In the genomic region with DNA sequence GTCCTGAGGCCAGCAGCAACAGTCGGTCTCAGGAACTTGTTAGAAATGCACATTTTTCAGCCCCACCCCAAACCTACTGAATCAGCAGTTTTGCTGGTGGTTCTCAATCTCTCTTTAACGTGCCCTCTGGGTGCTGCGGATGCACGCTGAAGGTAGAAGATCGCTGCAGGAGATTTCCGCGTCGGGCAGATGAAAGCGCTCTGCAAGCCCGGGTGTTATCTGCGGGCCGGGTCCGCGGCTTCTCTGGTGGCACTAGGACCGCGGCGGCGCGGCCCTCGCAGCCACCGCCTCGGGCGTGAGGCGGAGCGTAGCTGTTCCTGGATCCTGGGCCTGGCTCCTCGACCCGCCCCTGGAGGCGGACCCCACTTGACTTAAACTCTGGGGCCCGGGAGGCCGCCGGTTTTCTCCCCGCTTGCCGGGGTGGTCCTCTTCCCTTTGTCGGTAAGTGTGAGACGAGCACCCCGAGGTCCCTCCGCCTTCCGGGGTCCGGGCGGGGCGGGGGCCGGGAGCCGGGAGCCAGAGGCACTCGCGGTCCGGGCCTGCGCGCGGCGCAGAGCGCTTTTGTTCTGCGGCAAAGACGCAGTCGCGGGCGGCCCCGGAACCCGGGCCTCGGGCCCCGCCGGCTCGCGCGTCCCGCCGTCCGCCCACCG, we compare ENCODE assay signal across 1 cellular context.
TF ChIP-seq lines count a peak whose summit lies in the region.

A gene with protein sequence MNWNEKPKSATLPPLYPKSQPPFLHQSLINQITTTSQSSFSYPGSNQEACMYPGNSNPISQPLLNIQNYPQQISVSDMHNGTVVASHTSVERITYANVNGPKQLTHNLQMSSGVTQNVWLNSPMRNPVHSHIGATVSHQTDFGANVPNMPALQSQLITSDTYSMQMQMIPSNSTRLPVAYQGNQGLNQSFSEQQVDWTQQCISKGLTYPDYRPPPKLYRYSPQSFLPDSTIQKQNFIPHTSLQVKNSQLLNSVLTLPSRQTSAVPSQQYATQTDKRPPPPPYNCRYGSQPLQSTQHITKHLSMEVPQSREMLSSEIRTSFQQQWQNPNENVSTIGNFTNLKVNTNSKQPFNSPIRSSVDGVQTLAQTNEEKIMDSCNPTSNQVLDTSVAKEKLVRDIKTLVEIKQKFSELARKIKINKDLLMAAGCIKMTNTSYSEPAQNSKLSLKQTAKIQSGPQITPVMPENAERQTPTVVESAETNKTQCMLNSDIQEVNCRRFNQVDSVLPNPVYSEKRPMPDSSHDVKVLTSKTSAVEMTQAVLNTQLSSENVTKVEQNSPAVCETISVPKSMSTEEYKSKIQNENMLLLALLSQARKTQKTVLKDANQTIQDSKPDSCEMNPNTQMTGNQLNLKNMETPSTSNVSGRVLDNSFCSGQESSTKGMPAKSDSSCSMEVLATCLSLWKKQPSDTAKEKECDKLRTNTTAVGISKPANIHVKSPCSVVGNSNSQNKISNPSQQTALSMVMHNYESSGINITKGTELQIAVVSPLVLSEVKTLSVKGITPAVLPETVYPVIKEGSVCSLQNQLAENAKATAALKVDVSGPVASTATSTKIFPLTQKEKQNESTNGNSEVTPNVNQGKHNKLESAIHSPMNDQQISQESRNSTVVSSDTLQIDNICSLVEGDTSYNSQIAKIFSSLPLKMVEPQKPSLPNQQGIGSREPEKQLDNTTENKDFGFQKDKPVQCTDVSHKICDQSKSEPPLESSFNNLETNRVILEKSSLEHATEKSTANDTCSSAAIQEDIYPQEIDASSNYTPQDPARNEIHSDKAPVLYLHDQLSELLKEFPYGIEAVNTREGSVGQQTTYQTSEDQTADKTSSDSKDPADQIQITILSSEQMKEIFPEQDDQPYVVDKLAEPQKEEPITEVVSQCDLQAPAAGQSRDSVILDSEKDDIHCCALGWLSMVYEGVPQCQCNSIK (N-terminal part only) (plus strand): TSS at position 365 of the 650 bp plus-strand sequence. CDS start 21,541 bp downstream, outside the sequence.

TF ChIP-seq in WTC11, 78 proteins besides CTCF, POLR2A, EP300 and RAD21 (continued from another document):
- TF ChIP-seq ZNF423 (CRISPR knock-in tag; IDR thresholded peaks at IDR 0.05) = peak; percentile 14; the same call in 1 of the 2 replicates
- no peak for TF ChIP-seq HMGA2 (CRISPR knock-in tag; IDR thresholded peaks at IDR 0.05)
- TF ChIP-seq, protein P1, sequence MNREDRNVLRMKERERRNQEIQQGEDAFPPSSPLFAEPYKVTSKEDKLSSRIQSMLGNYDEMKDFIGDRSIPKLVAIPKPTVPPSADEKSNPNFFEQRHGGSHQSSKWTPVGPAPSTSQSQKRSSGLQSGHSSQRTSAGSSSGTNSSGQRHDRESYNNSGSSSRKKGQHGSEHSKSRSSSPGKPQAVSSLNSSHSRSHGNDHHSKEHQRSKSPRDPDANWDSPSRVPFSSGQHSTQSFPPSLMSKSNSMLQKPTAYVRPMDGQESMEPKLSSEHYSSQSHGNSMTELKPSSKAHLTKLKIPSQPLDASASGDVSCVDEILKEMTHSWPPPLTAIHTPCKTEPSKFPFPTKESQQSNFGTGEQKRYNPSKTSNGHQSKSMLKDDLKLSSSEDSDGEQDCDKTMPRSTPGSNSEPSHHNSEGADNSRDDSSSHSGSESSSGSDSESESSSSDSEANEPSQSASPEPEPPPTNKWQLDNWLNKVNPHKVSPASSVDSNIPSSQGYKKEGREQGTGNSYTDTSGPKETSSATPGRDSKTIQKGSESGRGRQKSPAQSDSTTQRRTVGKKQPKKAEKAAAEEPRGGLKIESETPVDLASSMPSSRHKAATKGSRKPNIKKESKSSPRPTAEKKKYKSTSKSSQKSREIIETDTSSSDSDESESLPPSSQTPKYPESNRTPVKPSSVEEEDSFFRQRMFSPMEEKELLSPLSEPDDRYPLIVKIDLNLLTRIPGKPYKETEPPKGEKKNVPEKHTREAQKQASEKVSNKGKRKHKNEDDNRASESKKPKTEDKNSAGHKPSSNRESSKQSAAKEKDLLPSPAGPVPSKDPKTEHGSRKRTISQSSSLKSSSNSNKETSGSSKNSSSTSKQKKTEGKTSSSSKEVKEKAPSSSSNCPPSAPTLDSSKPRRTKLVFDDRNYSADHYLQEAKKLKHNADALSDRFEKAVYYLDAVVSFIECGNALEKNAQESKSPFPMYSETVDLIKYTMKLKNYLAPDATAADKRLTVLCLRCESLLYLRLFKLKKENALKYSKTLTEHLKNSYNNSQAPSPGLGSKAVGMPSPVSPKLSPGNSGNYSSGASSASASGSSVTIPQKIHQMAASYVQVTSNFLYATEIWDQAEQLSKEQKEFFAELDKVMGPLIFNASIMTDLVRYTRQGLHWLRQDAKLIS (CRISPR knock-in tag; IDR thresholded peaks at IDR 0.05; ENCODE audit: borderline replicate concordance) = 0 out of 2 replicates have a peak, but pooled peaks have one; percentile 67
- TF ChIP-seq, protein P2, sequence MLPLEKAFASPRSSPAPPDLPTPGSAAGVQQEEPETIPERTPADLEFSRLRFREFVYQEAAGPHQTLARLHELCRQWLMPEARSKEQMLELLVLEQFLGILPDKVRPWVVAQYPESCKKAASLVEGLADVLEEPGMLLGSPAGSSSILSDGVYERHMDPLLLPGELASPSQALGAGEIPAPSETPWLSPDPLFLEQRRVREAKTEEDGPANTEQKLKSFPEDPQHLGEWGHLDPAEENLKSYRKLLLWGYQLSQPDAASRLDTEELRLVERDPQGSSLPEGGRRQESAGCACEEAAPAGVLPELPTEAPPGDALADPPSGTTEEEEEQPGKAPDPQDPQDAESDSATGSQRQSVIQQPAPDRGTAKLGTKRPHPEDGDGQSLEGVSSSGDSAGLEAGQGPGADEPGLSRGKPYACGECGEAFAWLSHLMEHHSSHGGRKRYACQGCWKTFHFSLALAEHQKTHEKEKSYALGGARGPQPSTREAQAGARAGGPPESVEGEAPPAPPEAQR (CRISPR knock-in tag; IDR thresholded peaks at IDR 0.05) = no peak
- no peak for TF ChIP-seq NR2C2 (CRISPR knock-in tag; IDR thresholded peaks at IDR 0.05)
- TF ChIP-seq, protein P3, sequence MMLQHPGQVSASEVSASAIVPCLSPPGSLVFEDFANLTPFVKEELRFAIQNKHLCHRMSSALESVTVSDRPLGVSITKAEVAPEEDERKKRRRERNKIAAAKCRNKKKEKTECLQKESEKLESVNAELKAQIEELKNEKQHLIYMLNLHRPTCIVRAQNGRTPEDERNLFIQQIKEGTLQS (CRISPR knock-in tag; conservative IDR thresholded peaks at IDR 0.05) = no peak
- TF ChIP-seq NFATC4 (CRISPR knock-in tag; IDR thresholded peaks at IDR 0.05) = no peak
- TF ChIP-seq SP1 (CRISPR knock-in tag; conservative IDR thresholded peaks at IDR 0.05) = peak; percentile 64
- no peak for TF ChIP-seq JAZF1 (CRISPR knock-in tag; IDR thresholded peaks at IDR 0.05)
- peak; percentile 30; the same call in 1 of the 2 replicates for TF ChIP-seq FOXP1 (CRISPR knock-in tag; IDR thresholded peaks at IDR 0.05; ENCODE audit: borderline replicate concordance)
